19 cellular contexts compared by ENCODE assay signal in genomic region chr10:5625992-5626777, GRCh38. TPM values are rescaled to one million over a fixed set of nuclear protein-coding genes. Genes with fewer than 3 reads are reported as not detected.
DNase-seq lines count a peak whose midpoint lies in the region; ATAC-seq and TF ChIP-seq lines count a peak whose summit lies in the region.
"Had no signal": no experiment of that assay in that cellular context is flagged by ENCODE, and none has a peak within 500 bp of the region (broad histone marks: within the 10 kb centered on the region; RNA-seq: fewer than 3 reads in every experiment).

No MANE protein-coding gene starts in this region.

- H2BK15ac ChIP-seq in neuronal stem cell (ENCODE audit: low read length) = no peak overlapping the region

- peaks cover 11 to 20% of the 10 kb centered on the region in 2 donors for H3K4me1 Mint-ChIP-seq in natural killer cell treated with Interleukin-12 subunit alpha and Interleukin-12 subunit beta and Interleukin-15 and Interleukin-18, amount 100 ng/mL, for 72 hours (ENCODE audit: low read depth in 2 of 2)
- H3K4me1 Mint-ChIP-seq in natural killer cell (peaks cover 4 to 10% of the 10 kb centered on the region in 2 donors), brain (peaks cover 22% of the 10 kb centered on the region)

- H3K14ac ChIP-seq in neuronal stem cell (ENCODE audit: low read length) = no peak overlapping the region

- no peak overlapping the region for H2AFZ ChIP-seq in neuronal stem cell (ENCODE audit: low read length)
- H2AFZ ChIP-seq: neural progenitor cell had no signal

- no peak overlapping the region for H3K4ac ChIP-seq in neuronal stem cell (ENCODE audit: low read length)

- peak in 1 of 2 donors; percentile 63 for ATAC-seq in natural killer cell treated with Interleukin-12 subunit alpha and Interleukin-12 subunit beta and Interleukin-15 and Interleukin-18, amount 100 ng/mL, for 72 hours
- ATAC-seq in natural killer cell (no peak), GM18519 (IDR thresholded peaks at IDR 0.05; ENCODE audit: low FRiP score, unreplicated experiment) (no peak), HG03108 (IDR thresholded peaks at IDR 0.05; ENCODE audit: unreplicated experiment) (no peak)
- ATAC-seq: activated T-cell treated with anti-CD3 and anti-CD28 coated beads, Interleukin-2, amount 50 U/mL, for 4 hours; esophagus mucosa; stimulated activated naive CD8-positive, alpha-beta T cell treated with anti-CD3 and anti-CD28 coated beads, Interleukin-15, amount 100 ng/mL, for 72 hours had no signal

- no CpG with 5 or more reads among the region's 13 CpGs for WGBS in neuronal stem cell (ENCODE audit: extremely low coverage in 2 of 2, insufficient read length in 2 of 2, insufficient replicate concordance in 1 of 2), 2 donors

- H2BK120ac ChIP-seq in neuronal stem cell (ENCODE audit: low read depth, low read length) = no peak overlapping the region

- H3K27me3 ChIP-seq in neuronal stem cell (ENCODE audit: control insufficient read depth in 3 of 3, insufficient read depth in 3 of 3, low read depth in 1 of 3, low read length in 3 of 3) = no peaks in the 10 kb centered on the region
- H3K27me3 ChIP-seq: neural progenitor cell, sigmoid colon had no signal

- peaks cover 9 to 12% of the 10 kb centered on the region in 2 donors for H3K27me3 Mint-ChIP-seq in natural killer cell treated with Interleukin-12 subunit alpha and Interleukin-12 subunit beta and Interleukin-15 and Interleukin-18, amount 100 ng/mL, for 72 hours
- H3K27me3 Mint-ChIP-seq in natural killer cell (ENCODE audit: low read depth in 2 of 2) = peaks cover 8 to 15% of the 10 kb centered on the region in 2 donors
- H3K27me3 Mint-ChIP-seq in brain = peaks cover 4% of the 10 kb centered on the region

- H2BK5ac ChIP-seq in neuronal stem cell (ENCODE audit: low read length) = no peak overlapping the region

- no peak overlapping the region for H4K91ac ChIP-seq in neuronal stem cell (ENCODE audit: low read depth, low read length, poor library complexity)

- H3K23ac ChIP-seq in neuronal stem cell (ENCODE audit: low read depth, low read length, poor library complexity) = peak overlapping the region; percentile 8

- H3K27ac Mint-ChIP-seq in natural killer cell treated with Interleukin-12 subunit alpha and Interleukin-12 subunit beta and Interleukin-15 and Interleukin-18, amount 100 ng/mL, for 72 hours = no peak overlapping the region
- H3K27ac Mint-ChIP-seq in natural killer cell (no peak overlapping the region), brain (peak overlapping the region in 3 of 5 experiments; percentile 49 to 78 (median 69))
- H3K27ac Mint-ChIP-seq: B cell; neural progenitor cell; stimulated activated naive CD8-positive, alpha-beta T cell treated with anti-CD3 and anti-CD28 coated beads, Interleukin-15, amount 100 ng/mL, for 72 hours had no signal

- no peaks in the 10 kb centered on the region for H3K9me3 ChIP-seq in neuronal stem cell (replicated peaks in 1 of 2; ENCODE audit: control insufficient read depth in 2 of 2, insufficient read depth in 1 of 2, low read depth in 1 of 2, low read length in 2 of 2)
- H3K9me3 ChIP-seq: sigmoid colon had no signal

- no peaks in the 10 kb centered on the region for H3K79me1 ChIP-seq in neuronal stem cell (ENCODE audit: low read depth, low read length)

- intact Hi-C loops in natural killer cell (cut with micrococcal nuclease) = no loop called here

- H3K9me3 Mint-ChIP-seq in natural killer cell treated with Interleukin-12 subunit alpha and Interleukin-12 subunit beta and Interleukin-15 and Interleukin-18, amount 100 ng/mL, for 72 hours = no peaks in the 10 kb centered on the region
- H3K9me3 Mint-ChIP-seq in natural killer cell = no peaks in the 10 kb centered on the region
- peaks cover 0 to 2% (median 0%) of the 10 kb centered on the region in 5 experiments for H3K9me3 Mint-ChIP-seq in brain
- H3K9me3 Mint-ChIP-seq: activated T-cell treated with anti-CD3 and anti-CD28 coated beads, Interleukin-2, amount 50 U/mL, for 4 hours; neural progenitor cell; stimulated activated naive CD8-positive, alpha-beta T cell treated with anti-CD3 and anti-CD28 coated beads, Interleukin-15, amount 100 ng/mL, for 72 hours had no signal

- H3K9ac ChIP-seq in neuronal stem cell (ENCODE audit: low read depth, low read length, poor library complexity) = no peak overlapping the region
- H3K9ac ChIP-seq: neural progenitor cell had no signal

- H4K8ac ChIP-seq in neuronal stem cell (ENCODE audit: low read depth, low read length) = no peak overlapping the region

- no peak overlapping the region for H2BK12ac ChIP-seq in neuronal stem cell (ENCODE audit: low read length)

- no peak overlapping the region for H3K27ac ChIP-seq in neuronal stem cell (replicated peaks; ENCODE audit: low read length)
- H3K27ac ChIP-seq: neural progenitor cell, sigmoid colon had no signal

- H3K4me3 ChIP-seq in neuronal stem cell (ENCODE audit: low read length in 2 of 2) = peak overlapping the region in 1 of 2 donors; percentile 2
- H3K4me3 ChIP-seq: neural progenitor cell, sigmoid colon had no signal

- H3K4me2 ChIP-seq in neuronal stem cell (ENCODE audit: insufficient read depth, low read length, poor library complexity, severe bottlenecking) = no peak overlapping the region
- H3K4me2 ChIP-seq: neural progenitor cell had no signal

- H2AK5ac ChIP-seq in neuronal stem cell (ENCODE audit: low read depth, low read length) = peak overlapping the region; percentile 36

- peak; percentile 38 for DNase-seq in natural killer cell treated with Interleukin-12 subunit alpha and Interleukin-12 subunit beta and Interleukin-15 and Interleukin-18, amount 100 ng/mL, for 72 hours (ENCODE audit: low spot score)
- DNase-seq in natural killer cell (no peak), neuronal stem cell (ENCODE audit: low spot score) (no peak), mucosa of gallbladder (ENCODE audit: low spot score) (no peak)
- DNase-seq in central memory CD4-positive, alpha-beta T cell = no peak
- DNase-seq: activated CD4-positive, alpha-beta T cell treated with anti-CD3 and anti-CD28 coated beads for 1 hour; activated T-cell treated with anti-CD3 and anti-CD28 coated beads, Interleukin-2, amount 50 U/mL, for 4 hours; amniotic stem cell; hippocampal formation; NCI-H1105 treated with DMSO at 0.1 percent for 48 hours; NCI-H526; sigmoid colon; stimulated activated naive CD8-positive, alpha-beta T cell treated with anti-CD3 and anti-CD28 coated beads, Interleukin-15, amount 100 ng/mL, for 72 hours had no signal

- H3K36me3 Mint-ChIP-seq in natural killer cell treated with Interleukin-12 subunit alpha and Interleukin-12 subunit beta and Interleukin-15 and Interleukin-18, amount 100 ng/mL, for 72 hours = no peaks in the 10 kb centered on the region
- H3K36me3 Mint-ChIP-seq in natural killer cell (no peaks in the 10 kb centered on the region), brain (no peaks in the 10 kb centered on the region)
- H3K36me3 Mint-ChIP-seq: neural progenitor cell had no signal

- TF ChIP-seq CTCF in natural killer cell (IDR thresholded peaks at IDR 0.05) (no peak), brain (conservative IDR thresholded peaks at IDR 0.05) (no peak)

- no peaks in the 10 kb centered on the region for H3K36me3 ChIP-seq in neuronal stem cell (replicated peaks in 1 of 2; ENCODE audit: control insufficient read depth in 2 of 2, insufficient read depth in 2 of 2, low read length in 2 of 2)
- H3K36me3 ChIP-seq: neural progenitor cell, sigmoid colon had no signal

- peaks cover 0 to 11% of the 10 kb centered on the region in 2 donors for H3K4me1 ChIP-seq in neuronal stem cell (ENCODE audit: control insufficient read depth in 2 of 2, insufficient read depth in 1 of 2, low read depth in 1 of 2, low read length in 2 of 2)
- H3K4me1 ChIP-seq: neural progenitor cell had no signal

- peak overlapping the region; percentile 21 for H3K18ac ChIP-seq in neuronal stem cell (ENCODE audit: low read length)

- H3K4me3 Mint-ChIP-seq in natural killer cell treated with Interleukin-12 subunit alpha and Interleukin-12 subunit beta and Interleukin-15 and Interleukin-18, amount 100 ng/mL, for 72 hours = no peak overlapping the region
- H3K4me3 Mint-ChIP-seq in natural killer cell (no peak overlapping the region), brain (no peak overlapping the region)
- H3K4me3 Mint-ChIP-seq: activated T-cell treated with anti-CD3 and anti-CD28 coated beads, Interleukin-2, amount 50 U/mL, for 4 hours; B cell; neural progenitor cell; stimulated activated naive CD8-positive, alpha-beta T cell treated with anti-CD3 and anti-CD28 coated beads, Interleukin-15, amount 100 ng/mL, for 72 hours had no signal

RNA-seq across cellular contexts. Expression of gene ASB13, which starts 40.2 kb away (rescaled TPM):
- total RNA-seq in natural killer cell treated with Interleukin-12 subunit alpha and Interleukin-12 subunit beta and Interleukin-15 and Interleukin-18, amount 100 ng/mL, for 72 hours = 1 to 10 TPM; 1.9 to 2.3 TPM
- total RNA-seq in natural killer cell (1 to 10 TPM in 2 of 3 donors, under 1 TPM in 1; 0.99 to 2.4 (median 1.4) TPM), mucosa of gallbladder (37.3 TPM)
- 13.7 TPM for polyA plus RNA-seq in brain (ENCODE audit: insufficient read depth, low read depth, low replicate concordance)
- polyA plus RNA-seq in neuronal stem cell (2013, experiment 1 of 2) = 13.3 TPM
- 13.2 TPM for polyA plus RNA-seq in neuronal stem cell (2013, experiment 2 of 2)

RNA-seq across cellular contexts. Expression of gene TASOR2, which starts 58.5 kb away (rescaled TPM):
- total RNA-seq in natural killer cell treated with Interleukin-12 subunit alpha and Interleukin-12 subunit beta and Interleukin-15 and Interleukin-18, amount 100 ng/mL, for 72 hours = 100 to 1,000 TPM in 1 of 2 donors, 10 to 100 TPM in 1; 70.0 to 118 TPM
- total RNA-seq in natural killer cell (10 to 100 TPM; 64.4 to 88.7 (median 66.4) TPM), mucosa of gallbladder (48.5 TPM)
- polyA plus RNA-seq in brain (ENCODE audit: insufficient read depth, low read depth, low replicate concordance) = 14.4 TPM
- polyA plus RNA-seq in neuronal stem cell (2013, experiment 1 of 2) = 12.5 TPM
- 14.1 TPM for polyA plus RNA-seq in neuronal stem cell (2013, experiment 2 of 2)

Comparison
In these comparisons a context has a peak if more than half of its experiments do, and no peak if none do; other contexts are left out.
1. H3K27ac Mint-ChIP-seq: peak in brain (3 of 5); none in natural killer cell treated with Interleukin-12 subunit alpha and Interleukin-12 subunit beta and Interleukin-15 and Interleukin-18, amount 100 ng/mL, for 72 hours (0 of 2) and natural killer cell (0 of 2).
2. RNA of gene ASB13, which starts 40.2 kb away (total RNA-seq): 37.3 TPM in mucosa of gallbladder (single experiment); 1.9 to 2.3 TPM in natural killer cell treated with Interleukin-12 subunit alpha and Interleukin-12 subunit beta and Interleukin-15 and Interleukin-18, amount 100 ng/mL, for 72 hours and 0.99 to 2.4 TPM in natural killer cell; every median in the first group is over 10 times any median in the second.